25 cellular contexts compared by ENCODE assay signal in genomic region chr5:109668237-109668636, GRCh38.
"Had no signal": no experiment of that assay in that cellular context is flagged by ENCODE, and none has a peak within 500 bp of the region (broad histone marks: within the 10 kb centered on the region; RNA-seq: fewer than 3 reads in every experiment).

No MANE protein-coding gene starts in this region.

- H3K79me2 ChIP-seq: hepatocyte had no signal

- H3K27ac ChIP-seq: heart right ventricle, hepatocyte, left ventricle myocardium inferior, pancreas, psoas muscle, right atrium auricular region, right lobe of liver, stomach, testis, thyroid gland, upper lobe of right lung had no signal

- H2AFZ ChIP-seq: hepatocyte had no signal

- H3K9me3 ChIP-seq: heart right ventricle, left ventricle myocardium inferior, mucosa of descending colon, pancreas, psoas muscle, right atrium auricular region, right lobe of liver, stomach, testis, thyroid gland, upper lobe of right lung had no signal

- H3K4me2 ChIP-seq: hepatocyte, smooth muscle cell had no signal

- H3K4me3 ChIP-seq: heart right ventricle, hepatocyte, left ventricle myocardium inferior, lung, mucosa of descending colon, pancreas, psoas muscle, right atrium auricular region, right lobe of liver, smooth muscle cell, stomach, testis, thyroid gland, upper lobe of right lung had no signal

- H3K36me3 ChIP-seq: heart right ventricle, left ventricle myocardium inferior, pancreas, right atrium auricular region, right lobe of liver, stomach, thyroid gland, upper lobe of right lung had no signal

- FAIRE-seq: pancreas, urothelium cell line had no signal

- H3K4me1 ChIP-seq: heart right ventricle, left ventricle myocardium inferior, psoas muscle, right atrium auricular region, right lobe of liver, stomach, testis, thyroid gland, upper lobe of right lung had no signal

- H3K27me3 ChIP-seq: hepatocyte, pancreas, right atrium auricular region, right lobe of liver, stomach, testis, thyroid gland, upper lobe of right lung had no signal

- DNase-seq: heart right ventricle; islet precursor cell; left ventricle myocardium inferior; midbrain; mucosa of descending colon; naive thymus-derived CD8-positive, alpha-beta T cell; pancreas; posterior cingulate gyrus; psoas muscle; right lobe of liver; stimulated activated CD4-positive, alpha-beta T cell treated with anti-CD3 and anti-CD28 coated beads, Interleukin-1b, Interleukin-23, amount 100 ng/mL, for 48 hours; stimulated activated CD4-positive, alpha-beta T cell treated with anti-CD3 and anti-CD28 coated beads, Interleukin-2, amount 100 ng/mL, for 48 hours; stimulated activated CD4-positive, alpha-beta T cell treated with anti-CD3 and anti-CD28 coated beads, Interleukin-4, amount 100 ng/mL, for 4 hours; stimulated activated CD8-positive, alpha-beta memory T cell treated with anti-CD3 and anti-CD28 coated beads, Interleukin-4, amount 100 ng/mL, for 48 hours; stimulated activated naive CD4-positive, alpha-beta T cell treated with Interleukin-2 at 50 U/mL for 16 hours; stomach; testis; thyroid gland; trophoblast cell; upper lobe of right lung had no signal
